1 cellular context compared by ENCODE assay signal in genomic region chr11:3854977-3855807, GRCh38.
TF ChIP-seq lines count a peak whose summit lies in the region.

STIM1 (plus strand) TSS chr11:3855664; CDS start chr11:3856271, 607 bp downstream.

TF ChIP-seq in K562, 482 proteins besides CTCF, POLR2A, EP300 and RAD21 (continued from another document and continues in another):
- TF ChIP-seq NKRF (IDR thresholded peaks at IDR 0.05; ENCODE audit: borderline replicate concordance) (0 out of 2 replicates have a peak, but pooled peaks have one; percentile 78), GTF3C2 (IDR thresholded peaks at IDR 0.05; ENCODE audit: borderline replicate concordance, extremely low read depth, insufficient read length) (no peak), NCOR1 (IDR thresholded peaks at IDR 0.05) (peak; percentile 23; the same call in 1 of the 2 replicates), HDGF (IDR thresholded peaks at IDR 0.05) (no peak), ESRRA (IDR thresholded peaks at IDR 0.05; ENCODE audit: borderline replicate concordance, low read depth) (peak; percentile 52; the same call in 1 of the 2 replicates), RFX7 (CRISPR knock-in tag; IDR thresholded peaks at IDR 0.05) (no peak), NR1H2 (CRISPR knock-in tag; IDR thresholded peaks at IDR 0.05) (0 out of 2 replicates have a peak, but pooled peaks have one; percentile 81), BHLHE40 (IDR thresholded peaks at IDR 0.05; ENCODE audit: low read length) (0 out of 2 replicates have a peak, but pooled peaks have one; percentile 17), ATF7 (IDR thresholded peaks at IDR 0.05) (peak; percentile 60; the same call in 1 of the 2 replicates), CUX1 (CRISPR knock-in tag; IDR thresholded peaks at IDR 0.05) (no peak), CXXC5 (CRISPR knock-in tag; IDR thresholded peaks at IDR 0.05) (peak; percentile 75), ARID1B (IDR thresholded peaks at IDR 0.05) (0 out of 2 replicates have a peak, but pooled peaks have one; percentile 8), HDAC1 (IDR thresholded peaks at IDR 0.05) (peak in 1 of 2 experiments; percentile 81; a peak in 2 of 4 replicates), PHB2 (IDR thresholded peaks at IDR 0.05; ENCODE audit: low read depth) (no peak), ZNF280B (CRISPR knock-in tag; IDR thresholded peaks at IDR 0.05) (no peak), PCBP1 (IDR thresholded peaks at IDR 0.05; ENCODE audit: low read depth, low read length, poor library complexity, severe bottlenecking) (peak; percentile 2), WHSC1 (IDR thresholded peaks at IDR 0.05; ENCODE audit: low read length) (no peak), MAFK (IDR thresholded peaks at IDR 0.05; ENCODE audit: low read length) (no peak), ZNF507 (tag; conservative IDR thresholded peaks at IDR 0.05) (no peak), ZNF609 (CRISPR knock-in tag; IDR thresholded peaks at IDR 0.05; ENCODE audit: borderline replicate concordance) (peak; percentile 26; the same call in 1 of the 2 replicates), OTX1 (CRISPR knock-in tag; IDR thresholded peaks at IDR 0.05) (no peak), THRAP3 (IDR thresholded peaks at IDR 0.05; ENCODE audit: borderline replicate concordance) (no peak), ZNF444 (CRISPR knock-in tag; IDR thresholded peaks at IDR 0.05) (no peak), ZBTB33 (CRISPR knock-in tag; IDR thresholded peaks at IDR 0.05) (0 out of 2 replicates have a peak, but pooled peaks have one; percentile 36), ZNF445 (CRISPR knock-in tag; IDR thresholded peaks at IDR 0.05; ENCODE audit: low read depth) (no peak), HDAC3 (IDR thresholded peaks at IDR 0.05; ENCODE audit: borderline replicate concordance, partially characterized antibody) (no peak), LEF1 (IDR thresholded peaks at IDR 0.05) (no peak), ZNF766 (CRISPR knock-in tag; conservative IDR thresholded peaks at IDR 0.05) (0 out of 2 replicates have a peak, but pooled peaks have one; percentile 2), NONO (IDR thresholded peaks at IDR 0.05; ENCODE audit: low read depth in 2 of 2, low read length in 1 of 2) (no peak; a peak in 1 of 4 replicates), STAT6 (CRISPR knock-in tag; IDR thresholded peaks at IDR 0.05) (no peak), YY1 (IDR thresholded peaks at IDR 0.05; ENCODE audit: borderline replicate concordance in 1 of 3, control insufficient read depth in 1 of 3, extremely low read depth in 1 of 3, insufficient read depth in 3 of 3, insufficient read length in 1 of 3, insufficient replicate concordance in 2 of 3, low read depth in 1 of 3, low read length in 2 of 3) (peak; percentile 4 to 72 (median 56)), IRF1 (CRISPR knock-in tag; IDR thresholded peaks at IDR 0.05; ENCODE audit: borderline replicate concordance) (0 out of 2 replicates have a peak, but pooled peaks have one; percentile 31), ILK (tag; IDR thresholded peaks at IDR 0.05; ENCODE audit: borderline replicate concordance, low read depth) (no peak), MEIS2 (IDR thresholded peaks at IDR 0.05; ENCODE audit: partially characterized antibody) (peak; percentile 44), NELFE (IDR thresholded peaks at IDR 0.05; ENCODE audit: insufficient read depth, insufficient read length) (no peak), RBM25 (IDR thresholded peaks at IDR 0.05; ENCODE audit: low read depth, low read length, severe bottlenecking) (peak; percentile 35)
